Comparison of ENCODE assay signal across 8 cellular contexts in the genomic region with DNA sequence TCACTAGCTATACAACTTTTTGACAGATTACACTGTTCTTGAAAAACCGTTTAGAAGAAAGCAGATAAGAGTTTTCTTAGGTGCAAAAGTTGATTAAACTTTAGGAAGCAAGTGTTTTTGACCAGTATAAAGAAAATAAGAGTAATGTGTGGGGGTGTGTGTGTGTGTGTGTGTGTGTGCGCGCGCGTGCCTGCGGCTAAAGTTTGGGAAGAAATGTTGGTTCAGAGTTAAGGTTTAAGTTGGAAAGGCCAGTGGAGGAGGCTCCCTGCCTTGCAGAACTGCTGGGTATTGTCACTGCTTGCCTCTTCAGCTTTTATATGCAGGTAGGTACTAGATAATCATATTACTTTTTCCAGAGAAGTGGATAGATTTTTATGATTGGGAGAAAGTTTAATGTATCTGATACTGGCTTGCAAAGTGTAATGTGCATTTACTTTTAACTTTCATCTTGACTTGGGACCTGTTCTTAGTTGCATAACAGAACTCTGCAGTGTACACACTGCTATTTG. TPM values are rescaled to one million over a fixed set of nuclear protein-coding genes. Genes with fewer than 3 reads are reported as not detected.
A peak's percentile ranks its signal among the peaks of the same experiment; 100 is the strongest.
DNase-seq lines count a peak whose midpoint lies in the region; ATAC-seq and TF ChIP-seq lines count a peak whose summit lies in the region.

No MANE protein-coding gene starts in this region.

- intact Hi-C loops in A673 (cut with micrococcal nuclease; ENCODE audit: unreplicated experiment) (no loop called here), left colon (cut with DNase I, micrococcal nuclease) (no loop called here)

- in situ Hi-C loops in brain microvascular endothelial cell (cut with HindIII; ENCODE audit: low pct_ligation_motif_present, low sequenced_read_pairs) = no loop called here

- DNase-seq in A673 (ENCODE audit: low spot score) (no peak), brain microvascular endothelial cell (no peak), H4 (ENCODE audit: low spot score) (no peak), left colon (no peak), NCI-H146 (lab: John Stamatoyannopoulos, UW) (no peak)

- H3K9me3 ChIP-seq in A673 (ENCODE audit: low read depth, low read length, poor library complexity, severe bottlenecking) (peaks cover 6% of the 10 kb centered on the region), muscle layer of colon (ENCODE audit: low read length) (no peaks in the 10 kb centered on the region)

- TF ChIP-seq CTCF in A673 (conservative IDR thresholded peaks at IDR 0.05; ENCODE audit: low read depth, low read length) = no peak
- no peak for TF ChIP-seq CTCF in brain microvascular endothelial cell (IDR thresholded peaks at IDR 0.05; ENCODE audit: low read depth, low read length, missing control alignments)

- H3K4me3 ChIP-seq in A673 (ENCODE audit: low read depth, low read length, poor library complexity, severe bottlenecking) (peak overlapping the region; percentile 90), brain microvascular endothelial cell (ENCODE audit: low read depth, low read length) (peak overlapping the region; percentile 87), muscle layer of colon (ENCODE audit: low read depth in 1 of 2, low read length in 2 of 2) (peak overlapping the region; percentile 86 to 95)

- CTCF ChIA-PET in A673 (lab: Charles Lee) = no interaction called here

- BruUV-seq in A673 (replicated peaks; lab: Mats Ljungman, UMichigan) = no TSS peak

- no peaks in the 10 kb centered on the region for H3K27me3 Mint-ChIP-seq in IgD-negative memory B cell

- H3K4me1 ChIP-seq in A673 (ENCODE audit: insufficient read depth, low read length, poor library complexity, severe bottlenecking) (peaks cover 26% of the 10 kb centered on the region), muscle layer of colon (ENCODE audit: insufficient read depth, low read length) (peaks cover 29% of the 10 kb centered on the region)

- peak overlapping the region; percentile 85 to 97 (median 92) for H3K4me3 Mint-ChIP-seq in IgD-negative memory B cell

- H3K36me3 Mint-ChIP-seq in IgD-negative memory B cell = no peaks in the 10 kb centered on the region

- peak overlapping the region in 2 of 3 donors; percentile 77 to 78 for H3K27ac Mint-ChIP-seq in IgD-negative memory B cell

- H3K9ac ChIP-seq in muscle layer of colon (ENCODE audit: low read length) = peak overlapping the region; percentile 66

- peaks cover 22 to 47% (median 47%) of the 10 kb centered on the region in 3 donors for H3K4me1 Mint-ChIP-seq in IgD-negative memory B cell

- H3K27ac ChIP-seq in A673 (ENCODE audit: low read depth, low read length, poor library complexity, severe bottlenecking) (no peak overlapping the region), brain microvascular endothelial cell (no peak overlapping the region), muscle layer of colon (ENCODE audit: low read depth, low read length) (peak overlapping the region; percentile 98)

- no peak for ATAC-seq in left colon
- ATAC-seq in GM21576 (IDR thresholded peaks at IDR 0.05; ENCODE audit: unreplicated experiment) = no peak

- H3K36me3 ChIP-seq in A673 (ENCODE audit: insufficient read depth, low read length, poor library complexity, severe bottlenecking) (no peaks in the 10 kb centered on the region), brain microvascular endothelial cell (replicated peaks) (no peaks in the 10 kb centered on the region), muscle layer of colon (ENCODE audit: insufficient read depth, low read length) (no peaks in the 10 kb centered on the region)

- no peaks in the 10 kb centered on the region for H3K9me3 Mint-ChIP-seq in IgD-negative memory B cell

- POLR2A ChIA-PET in A673 (lab: Charles Lee; ENCODE audit: low non-redundant PET) = no interaction called here

- H3K27me3 ChIP-seq in A673 (replicated peaks; ENCODE audit: insufficient read depth, low read depth, low read length, poor library complexity) = no peaks in the 10 kb centered on the region
- no peaks in the 10 kb centered on the region for H3K27me3 ChIP-seq in brain microvascular endothelial cell (replicated peaks)
- H3K27me3 ChIP-seq in muscle layer of colon (ENCODE audit: control insufficient read depth in 1 of 2, insufficient read depth in 2 of 2, low read length in 2 of 2) = no peaks in the 10 kb centered on the region

RNA-seq across cellular contexts. Expression of a gene that starts 2.0 kb away (rescaled TPM):
- total RNA-seq in A673 (2021) (57.9 and 64.8 TPM in 2 replicates), left colon (10 to 100 TPM; 67.6 to 71.4 TPM)
- polyA plus RNA-seq in IgD-negative memory B cell = 29.1 TPM
- 15.7 and 17.2 TPM in 2 replicates for total RNA-seq in H4 (2014; rRNA removed; shearing (Covaris generic))
